In genomic region chr12:119669744-119670472, GRCh38 we compare ENCODE assay signal across 8 cellular contexts. TPM values are rescaled to one million over a fixed set of nuclear protein-coding genes. Genes with fewer than 3 reads are reported as not detected.
A peak's percentile ranks its signal among the peaks of the same experiment; 100 is the strongest.
DNase-seq lines count a peak whose midpoint lies in the region; ATAC-seq and TF ChIP-seq lines count a peak whose summit lies in the region.

No MANE protein-coding gene starts in this region.

- no peaks in the 10 kb centered on the region for H3K27me3 Mint-ChIP-seq in activated naive CD8-positive, alpha-beta T cell treated with anti-CD3 and anti-CD28 coated beads, Interleukin-2, amount 50 U/mL, for 24 hours

- H3K4me3 ChIP-seq in A673 (ENCODE audit: low read depth, low read length, poor library complexity, severe bottlenecking), result no peak overlapping the region
- H3K4me3 ChIP-seq in HFF-Myc (replicated peaks; ENCODE audit: low read depth, low read length), result peak overlapping the region; percentile 81
- no peak overlapping the region for H3K4me3 ChIP-seq in lung

- H3K27me3 ChIP-seq in A673 (replicated peaks; ENCODE audit: insufficient read depth, low read depth, low read length, poor library complexity), result no peaks in the 10 kb centered on the region
- H3K27me3 ChIP-seq in lung (ENCODE audit: control insufficient read depth, insufficient read depth), result no peaks in the 10 kb centered on the region

- peaks cover 83% of the 10 kb centered on the region for H3K4me1 Mint-ChIP-seq in activated naive CD8-positive, alpha-beta T cell treated with anti-CD3 and anti-CD28 coated beads, Interleukin-2, amount 50 U/mL, for 24 hours

- H3K9me3 Mint-ChIP-seq in activated naive CD8-positive, alpha-beta T cell treated with anti-CD3 and anti-CD28 coated beads, Interleukin-2, amount 50 U/mL, for 24 hours, result no peaks in the 10 kb centered on the region

- DNase-seq in A673 (ENCODE audit: low spot score), result no peak
- DNase-seq in HFF-Myc (ENCODE audit: extremely low read depth, low read depth), result no peak
- no peak for DNase-seq in activated naive CD8-positive, alpha-beta T cell treated with anti-CD3 and anti-CD28 coated beads, Interleukin-2, amount 50 U/mL, for 24 hours
- DNase-seq in lung (ENCODE audit: low spot score), result peak; percentile 82
- DNase-seq in GM03348 (ENCODE audit: low spot score), result no peak
- no peak for DNase-seq in NCI-H1436 treated with DMSO at 0.1 percent for 48 hours (lab: John Stamatoyannopoulos, UW)

- 59 to 85% methylated on average over 11 of the region's 11 CpGs for WGBS in lung, 2 donors

- no peak overlapping the region for H3K27ac ChIP-seq in A673 (ENCODE audit: low read depth, low read length, poor library complexity, severe bottlenecking)
- H3K27ac ChIP-seq in lung (ENCODE audit: low read depth in 1 of 2, low read length in 1 of 2), result peak overlapping the region in 1 of 2 donors; percentile 71

- H3K36me3 ChIP-seq in A673 (ENCODE audit: insufficient read depth, low read length, poor library complexity, severe bottlenecking) (peaks cover 40% of the 10 kb centered on the region), lung (ENCODE audit: control insufficient read depth in 2 of 2, insufficient read depth in 2 of 2, low read length in 2 of 2) (peaks cover 4 to 17% of the 10 kb centered on the region in 2 donors)

- CTCF ChIA-PET in A673 (lab: Charles Lee), result no interaction called here

- POLR2A ChIA-PET in A673 (lab: Charles Lee; ENCODE audit: low non-redundant PET), result no interaction called here

- BruUV-seq in A673 (replicated peaks; lab: Mats Ljungman, UMichigan), result TSS peak; percentile 12

- intact Hi-C loops in A673 (cut with micrococcal nuclease; ENCODE audit: unreplicated experiment), result loop anchor here (5.0 kb wide), 1 partner anchor 948 kb away; no protein-coding TSS in a partner anchor

- no peak for ATAC-seq in activated naive CD8-positive, alpha-beta T cell treated with anti-CD3 and anti-CD28 coated beads, Interleukin-2, amount 50 U/mL, for 24 hours
- ATAC-seq in lung (ENCODE audit: insufficient read depth, low FRiP score) (no peak), HG02981 (IDR thresholded peaks at IDR 0.05; ENCODE audit: unreplicated experiment) (no peak), HG03095 (IDR thresholded peaks at IDR 0.05; ENCODE audit: unreplicated experiment) (no peak)

- TF ChIP-seq CTCF in A673 (conservative IDR thresholded peaks at IDR 0.05; ENCODE audit: low read depth, low read length) (no peak), HFF-Myc (IDR thresholded peaks at IDR 0.05; ENCODE audit: low read depth, low read length, missing control alignments) (no peak), lung (IDR thresholded peaks at IDR 0.05; ENCODE audit: control extremely low read depth, extremely low read depth) (no peak)

- peak overlapping the region; percentile 87 for H3K27ac Mint-ChIP-seq in activated naive CD8-positive, alpha-beta T cell treated with anti-CD3 and anti-CD28 coated beads, Interleukin-2, amount 50 U/mL, for 24 hours

- H3K4me1 ChIP-seq in A673 (ENCODE audit: insufficient read depth, low read length, poor library complexity, severe bottlenecking), result peaks cover 9% of the 10 kb centered on the region
- peaks cover 14 to 24% of the 10 kb centered on the region in 2 donors for H3K4me1 ChIP-seq in lung (ENCODE audit: control insufficient read depth in 2 of 2, insufficient read depth in 2 of 2, low read length in 2 of 2)

- H3K9me3 ChIP-seq in A673 (ENCODE audit: low read depth, low read length, poor library complexity, severe bottlenecking) (no peaks in the 10 kb centered on the region), lung (ENCODE audit: control insufficient read depth in 2 of 2, insufficient read depth in 1 of 2, low read length in 1 of 2) (no peaks in the 10 kb centered on the region)

- H3K36me3 Mint-ChIP-seq in activated naive CD8-positive, alpha-beta T cell treated with anti-CD3 and anti-CD28 coated beads, Interleukin-2, amount 50 U/mL, for 24 hours (ENCODE audit: low read depth), result peaks cover 55% of the 10 kb centered on the region

- H3K4me3 Mint-ChIP-seq in activated naive CD8-positive, alpha-beta T cell treated with anti-CD3 and anti-CD28 coated beads, Interleukin-2, amount 50 U/mL, for 24 hours, result peak overlapping the region; percentile 64

RNA-seq across cellular contexts. Expression of gene PRKAB1, which starts 2.0 kb away (rescaled TPM):
- total RNA-seq in A673 (2021), result 33.7 and 34.1 TPM in 2 replicates
- 10 to 100 TPM; 36.5 to 57.5 TPM for total RNA-seq in lung
- 10 to 100 TPM; 34.7 to 39.3 TPM for polyA plus RNA-seq in lung
